ENCODE assay signal across 1 cellular context in the genomic region with DNA sequence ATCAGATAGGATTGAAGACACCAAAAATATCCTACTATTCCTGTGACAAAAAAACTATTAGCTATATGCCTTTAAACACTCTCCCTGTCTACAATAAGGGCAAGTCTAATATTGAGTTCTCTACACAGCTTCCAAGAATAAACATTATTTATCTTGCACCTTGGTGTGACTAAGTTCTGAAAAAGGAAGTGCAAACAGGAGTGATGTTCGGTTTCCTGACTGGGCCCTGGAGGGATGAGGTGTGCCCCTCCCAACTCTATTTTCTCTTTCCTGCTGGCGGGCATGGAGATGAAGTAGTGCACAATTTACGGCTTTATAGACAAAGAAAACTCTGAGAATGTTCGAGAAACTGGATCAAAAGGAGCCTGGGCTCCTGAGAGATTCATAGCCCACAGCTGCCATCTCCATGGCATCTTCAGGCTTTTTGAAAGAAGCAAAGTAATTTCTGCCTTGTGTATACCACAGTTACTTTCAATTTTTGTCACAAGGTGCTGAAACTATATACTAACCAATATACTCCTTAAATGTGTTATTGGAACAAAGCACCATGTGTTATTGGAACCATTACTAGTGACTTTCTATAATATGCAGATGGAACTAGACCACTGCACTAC.
TF ChIP-seq lines count a peak whose summit lies in the region.

No MANE protein-coding gene starts in this region.

TF ChIP-seq in GM12878, 131 proteins besides CTCF, POLR2A, EP300 and RAD21 (continued from another document):
- TF ChIP-seq FOXK2 (IDR thresholded peaks at IDR 0.05) (no peak), SREBF2 (IDR thresholded peaks at IDR 0.05; ENCODE audit: low read length) (no peak), RUNX3 (IDR thresholded peaks at IDR 0.05; ENCODE audit: low read length) (peak; percentile 94), FOXM1 (IDR thresholded peaks at IDR 0.05; ENCODE audit: low read depth, low read length) (peak; percentile 53), HDGF (IDR thresholded peaks at IDR 0.05) (no peak), DPF2 (IDR thresholded peaks at IDR 0.05) (peak; percentile 94), EED (IDR thresholded peaks at IDR 0.05; ENCODE audit: low read depth) (peak; percentile 75), NR2C2 (IDR thresholded peaks at IDR 0.05; ENCODE audit: borderline replicate concordance, control insufficient read depth, insufficient read length, low read depth) (no peak), MXI1 (IDR thresholded peaks at IDR 0.05; ENCODE audit: low read depth, low read length) (no peak), MTA3 (IDR thresholded peaks at IDR 0.05; ENCODE audit: borderline replicate concordance, low read length) (peak; percentile 62; the same call in 1 of the 2 replicates), MTA2 (IDR thresholded peaks at IDR 0.05; ENCODE audit: low read depth) (peak; percentile 75), JUNB (IDR thresholded peaks at IDR 0.05) (peak; percentile 96), CHD4 (IDR thresholded peaks at IDR 0.05) (no peak), PML (IDR thresholded peaks at IDR 0.05; ENCODE audit: low read length) (no peak), SIN3A (IDR thresholded peaks at IDR 0.05; ENCODE audit: low read depth, low read length) (no peak), GABPA (IDR thresholded peaks at IDR 0.05; ENCODE audit: low read depth) (no peak; the same call in 1 of the 2 replicates), ETV6 (conservative IDR thresholded peaks at IDR 0.05 in 1 of 2, IDR thresholded peaks at IDR 0.05 in 1 of 2; ENCODE audit: borderline replicate concordance in 1 of 2, low read depth in 1 of 2) (peak in 1 of 2 experiments; percentile 58; a peak in 2 of 4 replicates), MEF2B (IDR thresholded peaks at IDR 0.05; ENCODE audit: partially characterized antibody, poor library complexity, severe bottlenecking) (peak; percentile 52), CREM (IDR thresholded peaks at IDR 0.05; ENCODE audit: low read depth) (peak; percentile 49; the same call in 1 of the 2 replicates), ZNF217 (IDR thresholded peaks at IDR 0.05) (peak; percentile 65; the same call in 1 of the 2 replicates), TAF1 (IDR thresholded peaks at IDR 0.05; ENCODE audit: borderline replicate concordance, low read depth, low read length) (no peak), TCF12 (IDR thresholded peaks at IDR 0.05; ENCODE audit: low read depth, low read length) (0 out of 2 replicates have a peak, but pooled peaks have one; percentile 6), CBFB (IDR thresholded peaks at IDR 0.05; ENCODE audit: low read depth) (0 out of 2 replicates have a peak, but pooled peaks have one; percentile 28), RCOR1 (conservative IDR thresholded peaks at IDR 0.05; ENCODE audit: low read depth, low read length) (no peak), IRF4 (IDR thresholded peaks at IDR 0.05; ENCODE audit: low read depth, low read length) (peak; percentile 83; the same call in 1 of the 2 replicates), TBL1XR1 (IDR thresholded peaks at IDR 0.05; ENCODE audit: low read depth, low read length) (0 out of 2 replicates have a peak, but pooled peaks have one; percentile 5), PAX5 (IDR thresholded peaks at IDR 0.05; ENCODE audit: borderline replicate concordance, low read depth, low read length) (no peak), NFIC (IDR thresholded peaks at IDR 0.05; ENCODE audit: low read depth, low read length) (peak; percentile 78; the same call in 1 of the 2 replicates), IKZF2 (IDR thresholded peaks at IDR 0.05) (peak; percentile 84 to 85)
- TF ChIP-seq, protein P1, sequence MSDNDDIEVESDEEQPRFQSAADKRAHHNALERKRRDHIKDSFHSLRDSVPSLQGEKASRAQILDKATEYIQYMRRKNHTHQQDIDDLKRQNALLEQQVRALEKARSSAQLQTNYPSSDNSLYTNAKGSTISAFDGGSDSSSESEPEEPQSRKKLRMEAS (IDR thresholded peaks at IDR 0.05; ENCODE audit: low read depth, low read length): no peak
- TF ChIP-seq, protein P2, sequence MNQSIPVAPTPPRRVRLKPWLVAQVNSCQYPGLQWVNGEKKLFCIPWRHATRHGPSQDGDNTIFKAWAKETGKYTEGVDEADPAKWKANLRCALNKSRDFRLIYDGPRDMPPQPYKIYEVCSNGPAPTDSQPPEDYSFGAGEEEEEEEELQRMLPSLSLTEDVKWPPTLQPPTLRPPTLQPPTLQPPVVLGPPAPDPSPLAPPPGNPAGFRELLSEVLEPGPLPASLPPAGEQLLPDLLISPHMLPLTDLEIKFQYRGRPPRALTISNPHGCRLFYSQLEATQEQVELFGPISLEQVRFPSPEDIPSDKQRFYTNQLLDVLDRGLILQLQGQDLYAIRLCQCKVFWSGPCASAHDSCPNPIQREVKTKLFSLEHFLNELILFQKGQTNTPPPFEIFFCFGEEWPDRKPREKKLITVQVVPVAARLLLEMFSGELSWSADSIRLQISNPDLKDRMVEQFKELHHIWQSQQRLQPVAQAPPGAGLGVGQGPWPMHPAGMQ (IDR thresholded peaks at IDR 0.05; ENCODE audit: borderline replicate concordance): no peak
- TF ChIP-seq, protein P3, sequence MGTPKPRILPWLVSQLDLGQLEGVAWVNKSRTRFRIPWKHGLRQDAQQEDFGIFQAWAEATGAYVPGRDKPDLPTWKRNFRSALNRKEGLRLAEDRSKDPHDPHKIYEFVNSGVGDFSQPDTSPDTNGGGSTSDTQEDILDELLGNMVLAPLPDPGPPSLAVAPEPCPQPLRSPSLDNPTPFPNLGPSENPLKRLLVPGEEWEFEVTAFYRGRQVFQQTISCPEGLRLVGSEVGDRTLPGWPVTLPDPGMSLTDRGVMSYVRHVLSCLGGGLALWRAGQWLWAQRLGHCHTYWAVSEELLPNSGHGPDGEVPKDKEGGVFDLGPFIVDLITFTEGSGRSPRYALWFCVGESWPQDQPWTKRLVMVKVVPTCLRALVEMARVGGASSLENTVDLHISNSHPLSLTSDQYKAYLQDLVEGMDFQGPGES (IDR thresholded peaks at IDR 0.05): no peak
- TF ChIP-seq, protein P4, sequence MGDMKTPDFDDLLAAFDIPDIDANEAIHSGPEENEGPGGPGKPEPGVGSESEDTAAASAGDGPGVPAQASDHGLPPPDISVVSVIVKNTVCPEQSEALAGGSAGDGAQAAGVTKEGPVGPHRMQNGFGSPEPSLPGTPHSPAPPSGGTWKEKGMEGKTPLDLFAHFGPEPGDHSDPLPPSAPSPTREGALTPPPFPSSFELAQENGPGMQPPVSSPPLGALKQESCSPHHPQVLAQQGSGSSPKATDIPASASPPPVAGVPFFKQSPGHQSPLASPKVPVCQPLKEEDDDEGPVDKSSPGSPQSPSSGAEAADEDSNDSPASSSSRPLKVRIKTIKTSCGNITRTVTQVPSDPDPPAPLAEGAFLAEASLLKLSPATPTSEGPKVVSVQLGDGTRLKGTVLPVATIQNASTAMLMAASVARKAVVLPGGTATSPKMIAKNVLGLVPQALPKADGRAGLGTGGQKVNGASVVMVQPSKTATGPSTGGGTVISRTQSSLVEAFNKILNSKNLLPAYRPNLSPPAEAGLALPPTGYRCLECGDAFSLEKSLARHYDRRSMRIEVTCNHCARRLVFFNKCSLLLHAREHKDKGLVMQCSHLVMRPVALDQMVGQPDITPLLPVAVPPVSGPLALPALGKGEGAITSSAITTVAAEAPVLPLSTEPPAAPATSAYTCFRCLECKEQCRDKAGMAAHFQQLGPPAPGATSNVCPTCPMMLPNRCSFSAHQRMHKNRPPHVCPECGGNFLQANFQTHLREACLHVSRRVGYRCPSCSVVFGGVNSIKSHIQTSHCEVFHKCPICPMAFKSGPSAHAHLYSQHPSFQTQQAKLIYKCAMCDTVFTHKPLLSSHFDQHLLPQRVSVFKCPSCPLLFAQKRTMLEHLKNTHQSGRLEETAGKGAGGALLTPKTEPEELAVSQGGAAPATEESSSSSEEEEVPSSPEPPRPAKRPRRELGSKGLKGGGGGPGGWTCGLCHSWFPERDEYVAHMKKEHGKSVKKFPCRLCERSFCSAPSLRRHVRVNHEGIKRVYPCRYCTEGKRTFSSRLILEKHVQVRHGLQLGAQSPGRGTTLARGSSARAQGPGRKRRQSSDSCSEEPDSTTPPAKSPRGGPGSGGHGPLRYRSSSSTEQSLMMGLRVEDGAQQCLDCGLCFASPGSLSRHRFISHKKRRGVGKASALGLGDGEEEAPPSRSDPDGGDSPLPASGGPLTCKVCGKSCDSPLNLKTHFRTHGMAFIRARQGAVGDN (IDR thresholded peaks at IDR 0.05): no peak
- TF ChIP-seq, protein P5, sequence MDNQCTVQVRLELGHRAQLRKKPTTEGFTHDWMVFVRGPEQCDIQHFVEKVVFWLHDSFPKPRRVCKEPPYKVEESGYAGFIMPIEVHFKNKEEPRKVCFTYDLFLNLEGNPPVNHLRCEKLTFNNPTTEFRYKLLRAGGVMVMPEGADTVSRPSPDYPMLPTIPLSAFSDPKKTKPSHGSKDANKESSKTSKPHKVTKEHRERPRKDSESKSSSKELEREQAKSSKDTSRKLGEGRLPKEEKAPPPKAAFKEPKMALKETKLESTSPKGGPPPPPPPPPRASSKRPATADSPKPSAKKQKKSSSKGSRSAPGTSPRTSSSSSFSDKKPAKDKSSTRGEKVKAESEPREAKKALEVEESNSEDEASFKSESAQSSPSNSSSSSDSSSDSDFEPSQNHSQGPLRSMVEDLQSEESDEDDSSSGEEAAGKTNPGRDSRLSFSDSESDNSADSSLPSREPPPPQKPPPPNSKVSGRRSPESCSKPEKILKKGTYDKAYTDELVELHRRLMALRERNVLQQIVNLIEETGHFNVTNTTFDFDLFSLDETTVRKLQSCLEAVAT (IDR thresholded peaks at IDR 0.05): 0 out of 2 replicates have a peak, but pooled peaks have one; percentile 17
- TF ChIP-seq, protein P6, sequence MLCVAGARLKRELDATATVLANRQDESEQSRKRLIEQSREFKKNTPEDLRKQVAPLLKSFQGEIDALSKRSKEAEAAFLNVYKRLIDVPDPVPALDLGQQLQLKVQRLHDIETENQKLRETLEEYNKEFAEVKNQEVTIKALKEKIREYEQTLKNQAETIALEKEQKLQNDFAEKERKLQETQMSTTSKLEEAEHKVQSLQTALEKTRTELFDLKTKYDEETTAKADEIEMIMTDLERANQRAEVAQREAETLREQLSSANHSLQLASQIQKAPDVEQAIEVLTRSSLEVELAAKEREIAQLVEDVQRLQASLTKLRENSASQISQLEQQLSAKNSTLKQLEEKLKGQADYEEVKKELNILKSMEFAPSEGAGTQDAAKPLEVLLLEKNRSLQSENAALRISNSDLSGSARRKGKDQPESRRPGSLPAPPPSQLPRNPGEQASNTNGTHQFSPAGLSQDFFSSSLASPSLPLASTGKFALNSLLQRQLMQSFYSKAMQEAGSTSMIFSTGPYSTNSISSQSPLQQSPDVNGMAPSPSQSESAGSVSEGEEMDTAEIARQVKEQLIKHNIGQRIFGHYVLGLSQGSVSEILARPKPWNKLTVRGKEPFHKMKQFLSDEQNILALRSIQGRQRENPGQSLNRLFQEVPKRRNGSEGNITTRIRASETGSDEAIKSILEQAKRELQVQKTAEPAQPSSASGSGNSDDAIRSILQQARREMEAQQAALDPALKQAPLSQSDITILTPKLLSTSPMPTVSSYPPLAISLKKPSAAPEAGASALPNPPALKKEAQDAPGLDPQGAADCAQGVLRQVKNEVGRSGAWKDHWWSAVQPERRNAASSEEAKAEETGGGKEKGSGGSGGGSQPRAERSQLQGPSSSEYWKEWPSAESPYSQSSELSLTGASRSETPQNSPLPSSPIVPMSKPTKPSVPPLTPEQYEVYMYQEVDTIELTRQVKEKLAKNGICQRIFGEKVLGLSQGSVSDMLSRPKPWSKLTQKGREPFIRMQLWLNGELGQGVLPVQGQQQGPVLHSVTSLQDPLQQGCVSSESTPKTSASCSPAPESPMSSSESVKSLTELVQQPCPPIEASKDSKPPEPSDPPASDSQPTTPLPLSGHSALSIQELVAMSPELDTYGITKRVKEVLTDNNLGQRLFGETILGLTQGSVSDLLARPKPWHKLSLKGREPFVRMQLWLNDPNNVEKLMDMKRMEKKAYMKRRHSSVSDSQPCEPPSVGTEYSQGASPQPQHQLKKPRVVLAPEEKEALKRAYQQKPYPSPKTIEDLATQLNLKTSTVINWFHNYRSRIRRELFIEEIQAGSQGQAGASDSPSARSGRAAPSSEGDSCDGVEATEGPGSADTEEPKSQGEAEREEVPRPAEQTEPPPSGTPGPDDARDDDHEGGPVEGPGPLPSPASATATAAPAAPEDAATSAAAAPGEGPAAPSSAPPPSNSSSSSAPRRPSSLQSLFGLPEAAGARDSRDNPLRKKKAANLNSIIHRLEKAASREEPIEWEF (IDR thresholded peaks at IDR 0.05; ENCODE audit: insufficient replicate concordance, low read depth, low read length): no peak
- TF ChIP-seq, protein P7, sequence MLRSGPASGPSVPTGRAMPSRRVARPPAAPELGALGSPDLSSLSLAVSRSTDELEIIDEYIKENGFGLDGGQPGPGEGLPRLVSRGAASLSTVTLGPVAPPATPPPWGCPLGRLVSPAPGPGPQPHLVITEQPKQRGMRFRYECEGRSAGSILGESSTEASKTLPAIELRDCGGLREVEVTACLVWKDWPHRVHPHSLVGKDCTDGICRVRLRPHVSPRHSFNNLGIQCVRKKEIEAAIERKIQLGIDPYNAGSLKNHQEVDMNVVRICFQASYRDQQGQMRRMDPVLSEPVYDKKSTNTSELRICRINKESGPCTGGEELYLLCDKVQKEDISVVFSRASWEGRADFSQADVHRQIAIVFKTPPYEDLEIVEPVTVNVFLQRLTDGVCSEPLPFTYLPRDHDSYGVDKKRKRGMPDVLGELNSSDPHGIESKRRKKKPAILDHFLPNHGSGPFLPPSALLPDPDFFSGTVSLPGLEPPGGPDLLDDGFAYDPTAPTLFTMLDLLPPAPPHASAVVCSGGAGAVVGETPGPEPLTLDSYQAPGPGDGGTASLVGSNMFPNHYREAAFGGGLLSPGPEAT (IDR thresholded peaks at IDR 0.05; ENCODE audit: low read depth): peak; percentile 66
- TF ChIP-seq, protein P8, sequence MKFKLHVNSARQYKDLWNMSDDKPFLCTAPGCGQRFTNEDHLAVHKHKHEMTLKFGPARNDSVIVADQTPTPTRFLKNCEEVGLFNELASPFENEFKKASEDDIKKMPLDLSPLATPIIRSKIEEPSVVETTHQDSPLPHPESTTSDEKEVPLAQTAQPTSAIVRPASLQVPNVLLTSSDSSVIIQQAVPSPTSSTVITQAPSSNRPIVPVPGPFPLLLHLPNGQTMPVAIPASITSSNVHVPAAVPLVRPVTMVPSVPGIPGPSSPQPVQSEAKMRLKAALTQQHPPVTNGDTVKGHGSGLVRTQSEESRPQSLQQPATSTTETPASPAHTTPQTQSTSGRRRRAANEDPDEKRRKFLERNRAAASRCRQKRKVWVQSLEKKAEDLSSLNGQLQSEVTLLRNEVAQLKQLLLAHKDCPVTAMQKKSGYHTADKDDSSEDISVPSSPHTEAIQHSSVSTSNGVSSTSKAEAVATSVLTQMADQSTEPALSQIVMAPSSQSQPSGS (IDR thresholded peaks at IDR 0.05; ENCODE audit: low read length): peak; percentile 40
